Comparison of ENCODE assay signal across 24 cellular contexts in the genomic region with DNA sequence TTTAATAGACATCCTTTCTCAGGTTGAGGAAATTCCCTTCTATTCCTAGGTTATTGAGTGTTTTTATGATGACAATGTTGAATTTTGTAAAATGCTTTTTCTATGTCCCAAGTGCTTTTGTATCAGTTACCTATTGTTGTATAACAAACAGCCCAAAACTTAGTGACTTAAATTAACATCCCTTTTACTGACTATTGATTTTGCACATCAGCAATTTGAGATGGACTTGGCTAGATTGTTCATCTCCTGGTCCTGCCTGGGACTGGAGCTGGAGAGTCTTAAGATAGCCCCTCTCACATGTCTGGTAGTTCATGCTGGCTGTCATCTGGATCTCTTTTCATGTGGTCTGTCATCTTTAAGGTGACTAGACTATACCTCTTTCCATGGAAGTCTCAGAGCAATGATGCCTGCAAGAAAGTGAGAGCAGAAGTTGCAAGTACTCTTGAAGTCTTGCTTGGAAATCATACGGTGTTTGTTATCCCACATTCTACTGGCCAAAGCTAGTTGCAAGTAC.
"Had no signal": no experiment of that assay in that cellular context is flagged by ENCODE, and none has a peak within 500 bp of the region (broad histone marks: within the 10 kb centered on the region; RNA-seq: fewer than 3 reads in every experiment).

No MANE protein-coding gene starts in this region.

- H3K9me3 Mint-ChIP-seq: memory B cell, nephron had no signal

- H3K36me3 Mint-ChIP-seq: memory B cell, neural progenitor cell had no signal

- FAIRE-seq: kidney had no signal

- H3K4me1 Mint-ChIP-seq: memory B cell had no signal

- H3K4me3 ChIP-seq: dorsolateral prefrontal cortex, gastrocnemius medialis, lung, neural progenitor cell, right atrium auricular region, smooth muscle cell, suprapubic skin, transverse colon, vagina had no signal

- ATAC-seq: gastrocnemius medialis; left lobe of liver; sciatic nerve; stimulated activated naive CD8-positive, alpha-beta T cell treated with anti-CD3 and anti-CD28 coated beads, Interleukin-15, amount 100 ng/mL, for 72 hours had no signal

- H3K27me3 Mint-ChIP-seq: stimulated activated naive CD8-positive, alpha-beta T cell treated with anti-CD3 and anti-CD28 coated beads, Interleukin-15, amount 100 ng/mL, for 72 hours had no signal

- H3K27ac Mint-ChIP-seq: memory B cell, nephron, neural progenitor cell, progenitor cell of endocrine pancreas had no signal

- H3K27me3 ChIP-seq: dorsolateral prefrontal cortex, neural progenitor cell, right atrium auricular region, suprapubic skin, transverse colon, vagina had no signal

- DNase-seq: dorsolateral prefrontal cortex; effector CD4-positive, alpha-beta T cell; foreskin fibroblast; gastrocnemius medialis; head of caudate nucleus; kidney; stimulated activated CD4-positive, alpha-beta T cell treated with anti-CD3 and anti-CD28 coated beads, Interleukin-12 subunit alpha, Interleukin-12 subunit beta, amount 100 ng/mL, for 4 hours; stimulated activated CD4-positive, alpha-beta T cell treated with anti-CD3 and anti-CD28 coated beads, Interleukin-1b, Interleukin-23, amount 100 ng/mL, for 48 hours; stimulated activated CD4-positive, alpha-beta T cell treated with anti-CD3 and anti-CD28 coated beads, Interleukin-4, amount 100 ng/mL, for 1 hour; stimulated activated CD8-positive, alpha-beta memory T cell treated with anti-CD3 and anti-CD28 coated beads, Interleukin-4, amount 100 ng/mL, for 48 hours; stimulated activated naive CD4-positive, alpha-beta T cell; stimulated activated naive CD8-positive, alpha-beta T cell treated with anti-CD3 and anti-CD28 coated beads, Interleukin-15, amount 100 ng/mL, for 72 hours; transverse colon had no signal

- H3K4me3 Mint-ChIP-seq: memory B cell, nephron, neural progenitor cell had no signal

- H3K36me3 ChIP-seq: gastrocnemius medialis, neural progenitor cell, right atrium auricular region, suprapubic skin, transverse colon, vagina had no signal
